1 cellular context compared by ENCODE assay signal in the genomic region with DNA sequence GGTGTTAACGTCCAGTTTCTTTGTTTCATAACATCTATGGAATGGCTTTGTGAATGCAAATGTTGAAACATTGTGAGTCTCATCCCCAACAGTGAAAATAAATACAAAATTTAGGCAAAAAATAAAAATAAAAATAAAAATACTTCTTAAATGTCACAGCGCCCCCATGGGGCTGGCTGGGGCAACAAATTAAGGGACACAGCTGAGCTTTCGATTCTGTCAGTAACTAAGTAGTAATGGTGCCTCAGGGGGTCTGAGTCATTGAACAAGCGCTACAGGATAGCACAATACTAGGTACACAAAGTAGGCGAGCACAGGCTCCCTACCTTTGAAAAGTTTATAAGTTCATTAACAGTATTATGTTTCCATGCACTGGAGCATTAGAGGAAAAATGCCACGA.
TF ChIP-seq lines count a peak whose summit lies in the region.

No MANE protein-coding gene starts in this region.

TF ChIP-seq in H1, 55 proteins besides CTCF, POLR2A, EP300 and RAD21 (continued from another document):
- TF ChIP-seq CHD7 (IDR thresholded peaks at IDR 0.05; ENCODE audit: insufficient replicate concordance, low read length) = peak; percentile 29
- TF ChIP-seq BACH1 (IDR thresholded peaks at IDR 0.05; ENCODE audit: low read length) = no peak
- no peak for TF ChIP-seq RNF2 (IDR thresholded peaks at IDR 0.05; ENCODE audit: borderline replicate concordance, low read depth, low read length, missing control alignments, poor library complexity, severe bottlenecking)
- TF ChIP-seq, protein P1, sequence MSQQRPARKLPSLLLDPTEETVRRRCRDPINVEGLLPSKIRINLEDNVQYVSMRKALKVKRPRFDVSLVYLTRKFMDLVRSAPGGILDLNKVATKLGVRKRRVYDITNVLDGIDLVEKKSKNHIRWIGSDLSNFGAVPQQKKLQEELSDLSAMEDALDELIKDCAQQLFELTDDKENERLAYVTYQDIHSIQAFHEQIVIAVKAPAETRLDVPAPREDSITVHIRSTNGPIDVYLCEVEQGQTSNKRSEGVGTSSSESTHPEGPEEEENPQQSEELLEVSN (IDR thresholded peaks at IDR 0.05) = no peak
- no peak for TF ChIP-seq KDM4A (IDR thresholded peaks at IDR 0.05; ENCODE audit: low read depth, low read length, severe bottlenecking)
- no peak for TF ChIP-seq YY1 (IDR thresholded peaks at IDR 0.05; ENCODE audit: low read depth, low read length)
- TF ChIP-seq SIX5 (IDR thresholded peaks at IDR 0.05; ENCODE audit: low read depth, low read length) = no peak
- TF ChIP-seq SRF (IDR thresholded peaks at IDR 0.05; ENCODE audit: low read depth, low read length) = no peak
- no peak for TF ChIP-seq ASH2L (IDR thresholded peaks at IDR 0.05; ENCODE audit: low read length)
- TF ChIP-seq JUND (IDR thresholded peaks at IDR 0.05; ENCODE audit: low read length) = peak; percentile 71
- TF ChIP-seq TAF1 (IDR thresholded peaks at IDR 0.05; ENCODE audit: low read depth, low read length) = no peak
- no peak for TF ChIP-seq TBP (IDR thresholded peaks at IDR 0.05; ENCODE audit: low read depth, low read length)
- no peak for TF ChIP-seq TAF7 (optimal IDR thresholded peaks at IDR 0.05; ENCODE audit: borderline replicate concordance, low read depth, low read length)
- 0 out of 4 replicates have a peak, but pooled peaks of 1 of the 2 experiments have one; percentile 23 for TF ChIP-seq SIN3A (conservative IDR thresholded peaks at IDR 0.05 in 1 of 2, IDR thresholded peaks at IDR 0.05 in 1 of 2; ENCODE audit: low read depth in 1 of 2, low read length in 2 of 2)
- no peak for TF ChIP-seq BRCA1 (IDR thresholded peaks at IDR 0.05; ENCODE audit: low read depth, low read length)
- no peak for TF ChIP-seq HDAC6 (IDR thresholded peaks at IDR 0.05; ENCODE audit: low read depth, low read length)
- no peak for TF ChIP-seq EZH2 (IDR thresholded peaks at IDR 0.05; ENCODE audit: low read depth, low read length, severe bottlenecking)
- no peak for TF ChIP-seq RFX5 (IDR thresholded peaks at IDR 0.05; ENCODE audit: borderline replicate concordance, low read depth, low read length)
- no peak for TF ChIP-seq KDM1A (IDR thresholded peaks at IDR 0.05; ENCODE audit: borderline replicate concordance, low read length)
TF ChIP-seq in H1: peak in this region for 3.
